Comparison of ENCODE assay signal across 13 cellular contexts in the genomic region with DNA sequence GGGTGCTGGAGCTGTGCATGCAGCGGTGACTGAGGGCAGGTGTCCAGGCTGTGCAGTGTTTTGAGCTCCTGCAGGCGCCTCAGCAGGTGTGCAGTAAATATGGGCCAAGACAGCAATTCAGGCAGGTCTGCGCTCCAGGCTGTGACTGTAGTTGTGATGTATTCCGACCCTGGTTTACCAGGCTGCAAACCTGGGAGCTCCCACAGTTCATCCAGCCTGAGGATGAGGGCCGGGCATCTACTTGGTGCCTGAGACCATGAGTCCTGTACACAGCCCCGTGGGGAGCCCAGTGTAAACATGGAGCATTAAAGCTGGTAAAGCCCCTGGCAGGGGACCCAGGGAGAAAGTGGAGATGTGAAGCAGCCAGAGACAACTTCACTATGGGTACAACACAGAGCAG.
DNase-seq lines count a peak whose midpoint lies in the region; ATAC-seq and TF ChIP-seq lines count a peak whose summit lies in the region.
"Had no signal": no experiment of that assay in that cellular context is flagged by ENCODE, and none has a peak within 500 bp of the region (broad histone marks: within the 10 kb centered on the region; RNA-seq: fewer than 3 reads in every experiment).

No MANE protein-coding gene starts in this region.

- no peak for ATAC-seq in T-helper 17 cell
- no peak for ATAC-seq in naive thymus-derived CD4-positive, alpha-beta T cell

- peaks cover 44% of the 10 kb centered on the region for H3K4me1 Mint-ChIP-seq in activated CD4-positive, alpha-beta T cell treated with anti-CD3 and anti-CD28 coated beads, Interleukin-2, amount 10 ng/mL, durations not matched to agents 7 days and 5 days
- H3K4me1 Mint-ChIP-seq in T-helper 17 cell: peaks cover 53% of the 10 kb centered on the region
- H3K4me1 Mint-ChIP-seq in naive thymus-derived CD4-positive, alpha-beta T cell: peaks cover 39 to 78% (median 54%) of the 10 kb centered on the region in 7 donors

- TF ChIP-seq POLR2A in uterus (IDR thresholded peaks at IDR 0.05): no peak

- CTCF ChIA-PET in activated CD4-positive, alpha-beta T cell treated with anti-CD3 and anti-CD28 coated beads, Interleukin-2, amount 10 ng/mL, durations not matched to agents 7 days and 5 days (lab: Charles Lee): interaction anchor here (1.1 to 1.9 kb wide), 3 partner anchors 10 to 29 kb away, joined by 3 to 6 read pairs (median 4); no protein-coding TSS in a partner anchor
- CTCF ChIA-PET in naive thymus-derived CD4-positive, alpha-beta T cell (lab: Charles Lee): no interaction called here

- no peaks in the 10 kb centered on the region for H3K9me3 Mint-ChIP-seq in activated CD4-positive, alpha-beta T cell treated with anti-CD3 and anti-CD28 coated beads, Interleukin-2, amount 10 ng/mL, durations not matched to agents 7 days and 5 days
- H3K9me3 Mint-ChIP-seq in naive thymus-derived CD4-positive, alpha-beta T cell: no peaks in the 10 kb centered on the region

- peaks cover 62% of the 10 kb centered on the region for H3K36me3 Mint-ChIP-seq in activated CD4-positive, alpha-beta T cell treated with anti-CD3 and anti-CD28 coated beads, Interleukin-2, amount 10 ng/mL, durations not matched to agents 7 days and 5 days (ENCODE audit: low read depth)
- H3K36me3 Mint-ChIP-seq in T-helper 17 cell (ENCODE audit: low read depth): peaks cover 17% of the 10 kb centered on the region
- H3K36me3 Mint-ChIP-seq in naive thymus-derived CD4-positive, alpha-beta T cell: peaks cover 21 to 81% (median 31%) of the 10 kb centered on the region in 5 donors

- DNase-seq in activated CD4-positive, alpha-beta T cell treated with anti-CD3 and anti-CD28 coated beads, Interleukin-2, amount 10 ng/mL, durations not matched to agents 7 days and 5 days: no peak
- DNase-seq in activated CD4-positive, alpha-beta T cell treated with anti-CD3 and anti-CD28 coated beads, Interleukin-2, amount 50 U/mL, for 1 hour: no peak
- DNase-seq in T-helper 17 cell: no peak
- no peak for DNase-seq in naive thymus-derived CD4-positive, alpha-beta T cell
- DNase-seq in uterus: no peak
- DNase-seq in occipital lobe (lab: John Stamatoyannopoulos, UW): no peak
- DNase-seq in SHP77 treated with DMSO at 0.1 percent for 48 hours (lab: John Stamatoyannopoulos, UW): no peak
- DNase-seq: DND-41, GDM1, IMR-90, NCI-H774, SIG-M5 had no signal

- H3K36me3 ChIP-seq in naive thymus-derived CD4-positive, alpha-beta T cell (ENCODE audit: control insufficient read depth in 2 of 3, insufficient read depth in 3 of 3, low read length in 3 of 3): peaks cover 0 to 58% (median 0%) of the 10 kb centered on the region in 3 experiments
- no peaks in the 10 kb centered on the region for H3K36me3 ChIP-seq in uterus

- no peaks in the 10 kb centered on the region for H3K4me1 ChIP-seq in naive thymus-derived CD4-positive, alpha-beta T cell (ENCODE audit: control insufficient read depth in 2 of 2, insufficient read depth in 2 of 2, low read length in 2 of 2)
- H3K4me1 ChIP-seq in uterus: peaks cover 0 to 14% of the 10 kb centered on the region in 2 donors
- H3K4me1 ChIP-seq: HAP-1 had no signal

- intact Hi-C loops in naive thymus-derived CD4-positive, alpha-beta T cell (cut with micrococcal nuclease): no loop called here
- intact Hi-C loops in uterus (cut with DNase I; ENCODE audit: low total_unique reads): no loop called here

- no peak overlapping the region for H3K4me3 ChIP-seq in naive thymus-derived CD4-positive, alpha-beta T cell (ENCODE audit: low read length)
- no peak overlapping the region for H3K4me3 ChIP-seq in uterus
- H3K4me3 ChIP-seq: HAP-1 had no signal

- H3K9me3 ChIP-seq in T-helper 17 cell (ENCODE audit: control insufficient read depth, low read length, poor library complexity, severe bottlenecking) (no peaks in the 10 kb centered on the region), uterus (no peaks in the 10 kb centered on the region)
- H3K9me3 ChIP-seq in naive thymus-derived CD4-positive, alpha-beta T cell (ENCODE audit: control insufficient read depth in 2 of 3, low read length in 3 of 3): no peaks in the 10 kb centered on the region
- H3K9me3 ChIP-seq: HAP-1 had no signal

- no peak for TF ChIP-seq CTCF in uterus (IDR thresholded peaks at IDR 0.05)

- peak overlapping the region; percentile 63 for H3K27ac Mint-ChIP-seq in activated CD4-positive, alpha-beta T cell treated with anti-CD3 and anti-CD28 coated beads, Interleukin-2, amount 10 ng/mL, durations not matched to agents 7 days and 5 days
- no peak overlapping the region for H3K27ac Mint-ChIP-seq in T-helper 17 cell
- H3K27ac Mint-ChIP-seq in naive thymus-derived CD4-positive, alpha-beta T cell: peak overlapping the region in 7 of 9 donors; percentile 34 to 75 (median 68)

- no peaks in the 10 kb centered on the region for H3K27me3 ChIP-seq in naive thymus-derived CD4-positive, alpha-beta T cell (ENCODE audit: control insufficient read depth in 2 of 2, insufficient read depth in 2 of 2, low read length in 2 of 2)
- no peaks in the 10 kb centered on the region for H3K27me3 ChIP-seq in uterus

- no peaks in the 10 kb centered on the region for H3K27me3 Mint-ChIP-seq in activated CD4-positive, alpha-beta T cell treated with anti-CD3 and anti-CD28 coated beads, Interleukin-2, amount 10 ng/mL, durations not matched to agents 7 days and 5 days
- H3K27me3 Mint-ChIP-seq in T-helper 17 cell: no peaks in the 10 kb centered on the region
- no peaks in the 10 kb centered on the region for H3K27me3 Mint-ChIP-seq in naive thymus-derived CD4-positive, alpha-beta T cell

- H3K4me3 Mint-ChIP-seq in activated CD4-positive, alpha-beta T cell treated with anti-CD3 and anti-CD28 coated beads, Interleukin-2, amount 10 ng/mL, durations not matched to agents 7 days and 5 days: no peak overlapping the region
- peak overlapping the region; percentile 21 for H3K4me3 Mint-ChIP-seq in T-helper 17 cell
- no peak overlapping the region for H3K4me3 Mint-ChIP-seq in naive thymus-derived CD4-positive, alpha-beta T cell

- POLR2A ChIA-PET in activated CD4-positive, alpha-beta T cell treated with anti-CD3 and anti-CD28 coated beads, Interleukin-2, amount 10 ng/mL, durations not matched to agents 7 days and 5 days (lab: Charles Lee): interaction anchor here (0.7 kb wide), 1 partner anchor 356 kb away, joined by 3 read pairs; no protein-coding TSS in a partner anchor
- POLR2A ChIA-PET in naive thymus-derived CD4-positive, alpha-beta T cell (lab: Charles Lee): interaction anchor here (0.6 to 1.2 kb wide), 2 partner anchors 10 to 46 kb away, joined by 3 read pairs; no protein-coding TSS in a partner anchor

- H3K27ac ChIP-seq in naive thymus-derived CD4-positive, alpha-beta T cell (ENCODE audit: low read depth, low read length): no peak overlapping the region
- H3K27ac ChIP-seq in uterus: no peak overlapping the region
